In the genomic region with DNA sequence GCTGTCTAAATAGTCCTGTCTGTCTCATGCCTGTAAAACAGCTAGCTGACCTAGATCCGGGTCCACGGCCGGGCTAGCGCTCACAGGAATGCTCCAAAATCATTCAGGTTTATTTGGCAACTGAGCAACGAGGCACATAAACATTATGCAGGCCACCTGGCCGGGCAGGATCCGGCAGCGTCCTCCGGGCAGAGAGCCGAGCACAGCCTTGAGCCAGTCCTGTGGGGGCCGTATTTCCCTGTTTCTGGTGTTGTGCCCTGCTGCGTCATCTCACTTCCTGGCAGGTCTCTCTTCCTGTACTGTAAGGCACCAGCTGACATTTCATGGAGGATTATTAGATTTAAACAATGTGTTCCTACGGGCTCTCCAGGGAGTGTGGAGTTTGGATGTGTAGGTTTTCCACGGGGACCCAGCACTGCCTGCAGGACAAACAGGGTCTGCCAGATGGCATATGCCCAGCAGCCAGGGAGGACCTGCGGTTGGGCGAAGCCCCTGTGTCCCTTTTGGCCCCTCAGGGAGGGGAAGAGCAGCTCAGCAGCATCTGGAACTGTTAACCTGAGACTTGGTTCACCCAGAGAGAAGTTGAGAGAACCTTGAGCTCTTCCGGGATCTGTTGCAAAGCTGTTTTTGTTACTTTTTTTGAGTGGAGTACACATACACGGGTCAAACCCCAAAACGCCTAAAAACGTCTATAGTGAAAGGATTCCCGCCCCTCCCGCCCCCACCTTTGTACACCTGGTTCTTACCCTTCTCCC, we compare ENCODE assay signal across 9 cellular contexts. TPM values are rescaled to one million over a fixed set of nuclear protein-coding genes. Genes with fewer than 3 reads are reported as not detected.
A peak's percentile ranks its signal among the peaks of the same experiment; 100 is the strongest.
DNase-seq lines count a peak whose midpoint lies in the region; ATAC-seq and TF ChIP-seq lines count a peak whose summit lies in the region.
"Had no signal": no experiment of that assay in that cellular context is flagged by ENCODE, and none has a peak within 500 bp of the region (broad histone marks: within the 10 kb centered on the region; RNA-seq: fewer than 3 reads in every experiment).

No MANE protein-coding gene starts in this region.

- peak; percentile 39 for ATAC-seq in stimulated activated naive CD8-positive, alpha-beta T cell treated with anti-CD3 and anti-CD28 coated beads, Interleukin-15, amount 100 ng/mL, for 72 hours
- ATAC-seq in GM19395 (IDR thresholded peaks at IDR 0.05; ENCODE audit: unreplicated experiment) (no peak), GM18517 (IDR thresholded peaks at IDR 0.05; ENCODE audit: unreplicated experiment) (no peak)

- no peak overlapping the region for H3K4me3 ChIP-seq in astrocyte of the spinal cord (ENCODE audit: low read depth, low read length)

- in situ Hi-C loops in astrocyte of the spinal cord (cut with HindIII; ENCODE audit: low sequenced_read_pairs) = no loop called here

- peak; percentile 43 for DNase-seq in M059J (ENCODE audit: low read depth)
- DNase-seq in astrocyte of the spinal cord (ENCODE audit: low read depth, low spot score) = peak; percentile 79
- peak; percentile 16 for DNase-seq in kidney glomerular epithelial cell (lab: John Stamatoyannopoulos, UW)
- no peak for DNase-seq in stimulated activated naive CD8-positive, alpha-beta T cell treated with anti-CD3 and anti-CD28 coated beads, Interleukin-15, amount 100 ng/mL, for 72 hours
- DNase-seq in NCI-H2227 (lab: John Stamatoyannopoulos, UW; ENCODE audit: unreplicated experiment) = no peak
- DNase-seq in OCI-M2 (lab: John Stamatoyannopoulos, UW; ENCODE audit: unreplicated experiment) = no peak
- DNase-seq: natural killer cell had no signal

- peak overlapping the region; percentile 63 to 81 for H3K27ac Mint-ChIP-seq in stimulated activated naive CD8-positive, alpha-beta T cell treated with anti-CD3 and anti-CD28 coated beads, Interleukin-15, amount 100 ng/mL, for 72 hours
- H3K27ac Mint-ChIP-seq: natural killer cell had no signal

- H3K4me3 Mint-ChIP-seq in stimulated activated naive CD8-positive, alpha-beta T cell treated with anti-CD3 and anti-CD28 coated beads, Interleukin-15, amount 100 ng/mL, for 72 hours = no peak overlapping the region
- H3K4me3 Mint-ChIP-seq: natural killer cell had no signal

- no peaks in the 10 kb centered on the region for H3K4me1 Mint-ChIP-seq in stimulated activated naive CD8-positive, alpha-beta T cell treated with anti-CD3 and anti-CD28 coated beads, Interleukin-15, amount 100 ng/mL, for 72 hours
- H3K4me1 Mint-ChIP-seq: natural killer cell had no signal

- no peak for TF ChIP-seq CTCF in astrocyte of the spinal cord (IDR thresholded peaks at IDR 0.05; ENCODE audit: low read depth, low read length)

- H3K9me3 Mint-ChIP-seq in stimulated activated naive CD8-positive, alpha-beta T cell treated with anti-CD3 and anti-CD28 coated beads, Interleukin-15, amount 100 ng/mL, for 72 hours = no peaks in the 10 kb centered on the region
- H3K9me3 Mint-ChIP-seq: natural killer cell had no signal

- H3K27me3 Mint-ChIP-seq in stimulated activated naive CD8-positive, alpha-beta T cell treated with anti-CD3 and anti-CD28 coated beads, Interleukin-15, amount 100 ng/mL, for 72 hours = peaks cover 12% of the 10 kb centered on the region

RNA-seq across cellular contexts. Expression of a gene that starts 16.5 kb away (rescaled TPM):
- 0.20 and 1.7 TPM in 2 replicates for total RNA-seq in M059J (2014; rRNA removed; shearing (Covaris generic))

RNA-seq across cellular contexts. Expression of a gene that starts 23.0 kb away (rescaled TPM):
- total RNA-seq in M059J (2014; rRNA removed; shearing (Covaris generic)) = 343 and 350 TPM in 2 replicates
- total RNA-seq: natural killer cell had no signal

Comparison
In these comparisons a context has a peak if more than half of its experiments do, and no peak if none do; other contexts are left out.
1. DNase-seq: peak in M059J (single experiment), astrocyte of the spinal cord (single experiment) and kidney glomerular epithelial cell (single experiment); none in stimulated activated naive CD8-positive, alpha-beta T cell treated with anti-CD3 and anti-CD28 coated beads, Interleukin-15, amount 100 ng/mL, for 72 hours (0 of 2), NCI-H2227 (single experiment) and OCI-M2 (single experiment).